Comparison of ENCODE assay signal across 9 cellular contexts in the genomic region with DNA sequence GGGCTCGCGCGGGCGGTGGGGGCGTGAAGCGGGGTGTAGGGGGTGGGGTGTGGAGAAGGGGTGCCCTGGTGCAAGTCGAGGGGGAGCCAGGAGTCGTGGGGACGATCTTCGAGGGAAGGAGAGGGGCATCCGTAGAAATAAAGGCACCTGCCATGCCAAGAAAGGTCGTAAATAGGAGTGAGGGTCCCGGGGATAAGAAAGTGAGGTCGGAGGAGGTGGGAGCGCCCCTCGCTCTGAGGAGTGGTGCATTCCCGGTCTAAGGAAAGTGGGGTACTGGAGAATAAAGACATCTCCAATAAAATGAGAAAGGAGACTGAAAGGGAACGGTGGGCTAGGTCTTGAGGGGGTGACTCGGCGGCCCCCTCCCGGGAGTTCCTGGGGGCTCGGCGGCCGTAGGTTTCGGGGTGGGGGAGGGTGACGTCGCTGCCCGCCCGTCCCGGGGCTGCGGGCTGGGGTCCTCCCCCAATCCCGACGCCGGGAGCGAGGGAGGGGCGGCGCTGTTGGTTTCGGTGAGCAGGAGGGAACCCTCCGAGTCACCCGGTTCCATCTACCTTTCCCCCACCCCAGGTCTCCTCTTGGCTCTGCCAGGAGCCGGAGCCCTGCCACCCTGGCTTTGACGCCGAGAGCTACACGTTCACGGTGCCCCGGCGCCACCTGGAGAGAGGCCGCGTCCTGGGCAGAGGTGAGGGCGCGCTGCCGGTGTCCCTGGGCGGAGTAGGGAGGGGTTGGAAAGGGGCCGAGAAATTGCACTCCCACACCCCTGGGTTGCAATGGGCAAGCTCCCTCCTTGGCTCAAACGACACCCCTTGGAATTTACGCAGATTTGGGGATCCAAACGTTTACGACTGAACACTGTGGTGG. TPM values are rescaled to one million over a fixed set of nuclear protein-coding genes. Genes with fewer than 3 reads are reported as not detected.
DNase-seq lines count a peak whose midpoint lies in the region; ATAC-seq and TF ChIP-seq lines count a peak whose summit lies in the region.
"Had no signal": no experiment of that assay in that cellular context is flagged by ENCODE, and none has a peak within 500 bp of the region (broad histone marks: within the 10 kb centered on the region; RNA-seq: fewer than 3 reads in every experiment).

No MANE protein-coding gene starts in this region.

- peaks cover 27% of the 10 kb centered on the region for H3K27me3 ChIP-seq in A673 (replicated peaks; ENCODE audit: insufficient read depth, low read depth, low read length, poor library complexity)

- no peak overlapping the region for H3K27ac ChIP-seq in A673 (ENCODE audit: low read depth, low read length, poor library complexity, severe bottlenecking)

- no TSS peak for BruUV-seq in A673 (replicated peaks; lab: Mats Ljungman, UMichigan)

- no peak for ATAC-seq in GM18517 (IDR thresholded peaks at IDR 0.05; ENCODE audit: unreplicated experiment)
- ATAC-seq in GM21737 (IDR thresholded peaks at IDR 0.05; ENCODE audit: unreplicated experiment): no peak

- peaks cover 7% of the 10 kb centered on the region for H3K4me1 ChIP-seq in A673 (ENCODE audit: insufficient read depth, low read length, poor library complexity, severe bottlenecking)

- POLR2A ChIA-PET in A673 (lab: Charles Lee; ENCODE audit: low non-redundant PET): no interaction called here

- intact Hi-C loops in A673 (cut with micrococcal nuclease; ENCODE audit: unreplicated experiment): no loop called here

- TF ChIP-seq CTCF in A673 (conservative IDR thresholded peaks at IDR 0.05; ENCODE audit: low read depth, low read length) (no peak), chondrocyte (IDR thresholded peaks at IDR 0.05) (no peak), mesothelial cell of epicardium (IDR thresholded peaks at IDR 0.05; ENCODE audit: unreplicated experiment) (no peak)

- H3K27me3 Mint-ChIP-seq in chondrocyte (ENCODE audit: low read depth) (peaks cover 11% of the 10 kb centered on the region), mesothelial cell of epicardium (ENCODE audit: low read depth) (peaks cover 25% of the 10 kb centered on the region)

- H3K9me3 Mint-ChIP-seq in chondrocyte (ENCODE audit: low read depth) (no peaks in the 10 kb centered on the region), mesothelial cell of epicardium (no peaks in the 10 kb centered on the region)

- CTCF ChIA-PET in A673 (lab: Charles Lee): no interaction called here

- H3K4me3 ChIP-seq in A673 (ENCODE audit: low read depth, low read length, poor library complexity, severe bottlenecking): peak overlapping the region; percentile 46

- H3K4me1 Mint-ChIP-seq in chondrocyte (ENCODE audit: low read depth) (peaks cover 31% of the 10 kb centered on the region), mesothelial cell of epicardium (peaks cover 43% of the 10 kb centered on the region)

- DNase-seq in A673 (ENCODE audit: low spot score): no peak
- peak; percentile 86 for DNase-seq in HT-29 (ENCODE audit: low spot score)
- DNase-seq in chondrocyte (ENCODE audit: low spot score): no peak
- peak in 1 of 2 experiments; percentile 60 for DNase-seq in mesothelial cell of epicardium (ENCODE audit: low spot score in 2 of 2, unreplicated experiment in 2 of 2)
- DNase-seq in central memory CD4-positive, alpha-beta T cell: no peak
- DNase-seq in GM19240 (ENCODE audit: insufficient read length, low spot score): no peak
- DNase-seq: Kasumi-1 had no signal

- no peak overlapping the region for H3K27ac Mint-ChIP-seq in chondrocyte (ENCODE audit: unreplicated experiment)
- H3K27ac Mint-ChIP-seq in mesothelial cell of epicardium: peak overlapping the region; percentile 99

- H3K36me3 ChIP-seq in A673 (ENCODE audit: insufficient read depth, low read length, poor library complexity, severe bottlenecking): no peaks in the 10 kb centered on the region

- H3K4me3 Mint-ChIP-seq in chondrocyte (ENCODE audit: unreplicated experiment) (peak overlapping the region; percentile 60), mesothelial cell of epicardium (peak overlapping the region; percentile 93)

- H3K9me3 ChIP-seq in A673 (ENCODE audit: low read depth, low read length, poor library complexity, severe bottlenecking): no peaks in the 10 kb centered on the region

- H3K36me3 Mint-ChIP-seq in chondrocyte (ENCODE audit: low read depth) (no peaks in the 10 kb centered on the region), mesothelial cell of epicardium (no peaks in the 10 kb centered on the region)

RNA-seq across cellular contexts. Expression of gene CDH1, which starts 0.9 kb away (rescaled TPM):
- total RNA-seq in A673 (2021): 0.06 and 0.87 TPM in 2 replicates
- total RNA-seq in HT-29 (2014; rRNA removed; shearing (Covaris generic)): 219 and 251 TPM in 2 replicates
- 0.35 to 0.38 TPM in 2 of 3 replicates, not detected in the other for total RNA-seq in chondrocyte
- total RNA-seq in mesothelial cell of epicardium: 214 to 236 TPM (median 219 TPM) in 3 replicates

Comparison
In these comparisons a context has a peak if more than half of its experiments do, and no peak if none do; other contexts are left out.
1. RNA of gene CDH1, which starts 0.9 kb away (total RNA-seq): 219 to 251 TPM in HT-29 and 214 to 236 TPM in mesothelial cell of epicardium; 0.35 to 0.38 TPM in chondrocyte and 0.06 to 0.87 TPM in A673; every median in the first group is over 100 times any median in the second.